Comparison of ENCODE assay signal across 1 cellular context in genomic region chr7:19110778-19111175, GRCh38.
TF ChIP-seq lines count a peak whose summit lies in the region.

No MANE protein-coding gene starts in this region.

TF ChIP-seq in H1, 55 proteins besides CTCF, POLR2A, EP300 and RAD21:
- TF ChIP-seq CBX5 (IDR thresholded peaks at IDR 0.05; ENCODE audit: low read depth, low read length), result no peak
- peak; percentile 56; the same call in 1 of the 2 replicates for TF ChIP-seq SUZ12 (IDR thresholded peaks at IDR 0.05; ENCODE audit: low read length)
- no peak for TF ChIP-seq SAP30 (IDR thresholded peaks at IDR 0.05; ENCODE audit: insufficient read depth, insufficient replicate concordance, low read length)
- no peak for TF ChIP-seq CEBPB (IDR thresholded peaks at IDR 0.05; ENCODE audit: low read depth, low read length)
- no peak for TF ChIP-seq CHD7 (IDR thresholded peaks at IDR 0.05; ENCODE audit: insufficient replicate concordance, low read length)
- peak; percentile 40 for TF ChIP-seq EZH2 (IDR thresholded peaks at IDR 0.05; ENCODE audit: low read depth, low read length, severe bottlenecking)
- TF ChIP-seq KDM5A (IDR thresholded peaks at IDR 0.05; ENCODE audit: low read length), result no peak
